Comparison of ENCODE assay signal across 25 cellular contexts in the genomic region with DNA sequence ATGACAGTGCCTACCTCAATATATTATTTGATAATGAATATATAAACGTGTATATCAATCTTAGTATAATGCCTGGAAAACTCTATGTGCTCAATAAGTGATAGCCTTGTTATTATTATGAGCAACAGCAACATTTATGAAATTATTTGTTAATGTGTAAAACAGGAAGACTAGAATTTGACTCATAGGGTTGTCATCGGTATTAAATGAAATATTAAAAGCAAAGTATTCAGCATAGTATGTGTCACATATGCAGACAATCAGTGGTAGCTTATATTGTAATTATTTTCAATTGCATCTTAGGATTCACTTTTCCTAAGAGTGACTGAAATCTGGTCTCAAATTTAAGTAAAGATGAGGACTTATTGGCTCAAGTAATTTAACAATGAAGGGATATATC. TPM values are rescaled to one million over a fixed set of nuclear protein-coding genes. Genes with fewer than 3 reads are reported as not detected.
"Had no signal": no experiment of that assay in that cellular context is flagged by ENCODE, and none has a peak within 500 bp of the region (broad histone marks: within the 10 kb centered on the region; RNA-seq: fewer than 3 reads in every experiment).

No MANE protein-coding gene starts in this region.

- H3K4me3 ChIP-seq: PC-9, Peyer's patch, SJCRH30 had no signal

- H3K27me3 ChIP-seq: Peyer's patch, SJCRH30 had no signal

- H3K36me3 Mint-ChIP-seq: T-cell had no signal

- H3K4me3 Mint-ChIP-seq: T-cell had no signal

- DNase-seq: IMR-90; Karpas-422; KG1; MM.1S; NCI-H1092 treated with DMSO at 0.1 percent for 48 hours; NCI-H1436; NCI-H187; NCI-H2029; NCI-H2081 treated with DMSO at 0.1 percent for 48 hours; NCI-H2171; NCI-H226; NCI-H446; NCI-H510A; NCI-H524 treated with DMSO at 0.1 percent for 48 hours; NCI-H69; NCI-H774; NK-92 treated with Interleukin-12 subunit alpha and Interleukin-12 subunit beta, amount 100 ng/mL, for 24 hours; PC-9; Peyer's patch; SHP77 treated with DMSO at 0.1 percent for 48 hours; SJCRH30; SW 1271; T-cell had no signal

- H3K27ac Mint-ChIP-seq: T-cell had no signal

- ATAC-seq: HepG2, T-cell had no signal

- H3K36me3 ChIP-seq: Peyer's patch, SJCRH30 had no signal

- H3K4me1 Mint-ChIP-seq: T-cell had no signal

- H3K27ac ChIP-seq: PC-9, Peyer's patch, SJCRH30 had no signal

- H3K4me1 ChIP-seq: Peyer's patch, SJCRH30 had no signal

- H3K9me3 ChIP-seq: Peyer's patch, SJCRH30 had no signal

RNA-seq across cellular contexts. Expression of a gene that starts 24.6 kb away (rescaled TPM):
- total RNA-seq: HepG2, IMR-90, OCI-LY7, Peyer's patch, SJCRH30, T-cell had no signal
- polyA plus RNA-seq: HepG2, IMR-90 had no signal
